Comparison of ENCODE assay signal across 1 cellular context in the genomic region with DNA sequence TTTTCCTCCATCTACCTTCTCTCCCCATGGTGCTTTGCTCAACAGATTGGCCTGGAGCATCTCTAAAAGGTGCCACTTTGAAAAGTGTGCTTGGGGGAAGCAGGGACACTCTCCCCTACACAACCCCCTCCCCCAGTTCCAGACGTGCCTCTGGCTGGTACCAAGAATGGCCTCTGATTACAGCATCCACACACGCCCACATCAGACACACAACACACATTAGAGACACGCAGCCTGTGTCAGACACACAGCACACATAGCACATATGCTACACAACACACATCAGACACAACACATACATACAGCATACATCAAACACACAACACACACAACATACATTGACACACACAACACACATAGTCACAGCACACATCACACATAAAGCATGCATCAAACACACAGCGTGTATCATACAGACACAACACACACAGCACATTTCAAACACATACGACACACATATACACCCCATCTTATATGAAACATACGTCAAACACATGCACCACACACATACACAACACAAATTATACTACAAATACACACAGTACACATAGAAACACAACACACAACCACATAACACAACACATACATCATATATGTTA.
TF ChIP-seq lines count a peak whose summit lies in the region.

No MANE protein-coding gene starts in this region.

TF ChIP-seq in GM12891, 5 proteins besides CTCF, POLR2A, EP300 and RAD21 (continued from another document):
- TF ChIP-seq SPI1 (IDR thresholded peaks at IDR 0.05; ENCODE audit: low read depth, low read length): no peak
- TF ChIP-seq POU2F2 (IDR thresholded peaks at IDR 0.05; ENCODE audit: low read depth, low read length): no peak
- TF ChIP-seq TAF1 (IDR thresholded peaks at IDR 0.05; ENCODE audit: low read depth, low read length): no peak
- no peak for TF ChIP-seq POLR2AphosphoS5 (IDR thresholded peaks at IDR 0.05; ENCODE audit: low read depth, low read length)
